19 cellular contexts compared by ENCODE assay signal in genomic region chr12:82880442-82880901, GRCh38.
DNase-seq lines count a peak whose midpoint lies in the region; ATAC-seq, FAIRE-seq and TF ChIP-seq lines count a peak whose summit lies in the region.
"Had no signal": no experiment of that assay in that cellular context is flagged by ENCODE, and none has a peak within 500 bp of the region (broad histone marks: within the 10 kb centered on the region; RNA-seq: fewer than 3 reads in every experiment).

No MANE protein-coding gene starts in this region.

- H3K9me3 Mint-ChIP-seq in osteocyte (ENCODE audit: unreplicated experiment): no peaks in the 10 kb centered on the region
- no peaks in the 10 kb centered on the region for H3K9me3 Mint-ChIP-seq in activated naive CD8-positive, alpha-beta T cell treated with anti-CD3 and anti-CD28 coated beads, Interleukin-2, amount 50 U/mL, for 24 hours
- no peaks in the 10 kb centered on the region for H3K9me3 Mint-ChIP-seq in activated CD4-positive, alpha-beta memory T cell treated with anti-CD3 and anti-CD28 coated beads for 36 hours
- H3K9me3 Mint-ChIP-seq: IgD-negative memory B cell had no signal

- H3K4me3 ChIP-seq in endothelial cell of umbilical vein (replicated peaks in 1 of 3; ENCODE audit: insufficient read depth in 1 of 3, low read depth in 1 of 3, low read length in 3 of 3): no peak overlapping the region
- H3K4me3 ChIP-seq: coronary artery, left ventricle myocardium inferior had no signal

- H3K27ac ChIP-seq in endothelial cell of umbilical vein (ENCODE audit: insufficient read depth, low read depth, low read length): no peak overlapping the region
- H3K27ac ChIP-seq: coronary artery, left ventricle myocardium inferior had no signal

- H3K36me3 Mint-ChIP-seq in osteocyte (ENCODE audit: unreplicated experiment): no peaks in the 10 kb centered on the region
- H3K36me3 Mint-ChIP-seq in activated naive CD8-positive, alpha-beta T cell treated with anti-CD3 and anti-CD28 coated beads, Interleukin-2, amount 50 U/mL, for 24 hours (ENCODE audit: low read depth): no peaks in the 10 kb centered on the region
- H3K36me3 Mint-ChIP-seq in activated CD4-positive, alpha-beta memory T cell treated with anti-CD3 and anti-CD28 coated beads for 36 hours: no peaks in the 10 kb centered on the region

- no peaks in the 10 kb centered on the region for H3K36me3 ChIP-seq in endothelial cell of umbilical vein (ENCODE audit: control insufficient read depth in 2 of 2, extremely low read depth in 1 of 2, insufficient read depth in 2 of 2, low read length in 2 of 2)
- H3K36me3 ChIP-seq: left ventricle myocardium inferior had no signal

- dilution Hi-C loops in endothelial cell of umbilical vein (cut with MboI; ENCODE audit: extremely low pct_ligation_motif_present, low sequenced_read_pairs): no loop called here

- CTCF ChIA-PET in endothelial cell of umbilical vein (lab: Charles Lee): no interaction called here
- CTCF ChIA-PET in activated CD4-positive, alpha-beta memory T cell treated with anti-CD3 and anti-CD28 coated beads for 36 hours (lab: Charles Lee): no interaction called here

- H3K4me1 ChIP-seq in endothelial cell of umbilical vein (ENCODE audit: control insufficient read depth, extremely low read depth, insufficient read depth, low read length): peaks cover 3% of the 10 kb centered on the region

- no peaks in the 10 kb centered on the region for H3K9me3 ChIP-seq in endothelial cell of umbilical vein (replicated peaks; ENCODE audit: control insufficient read depth, insufficient read depth, low read length)
- H3K9me3 ChIP-seq: left ventricle myocardium inferior had no signal

- no peaks in the 10 kb centered on the region for H3K27me3 Mint-ChIP-seq in osteocyte (ENCODE audit: unreplicated experiment)
- H3K27me3 Mint-ChIP-seq in activated naive CD8-positive, alpha-beta T cell treated with anti-CD3 and anti-CD28 coated beads, Interleukin-2, amount 50 U/mL, for 24 hours: no peaks in the 10 kb centered on the region
- H3K27me3 Mint-ChIP-seq in activated CD4-positive, alpha-beta memory T cell treated with anti-CD3 and anti-CD28 coated beads for 36 hours: no peaks in the 10 kb centered on the region
- H3K27me3 Mint-ChIP-seq: IgD-negative memory B cell had no signal

- intact Hi-C loops in endothelial cell of umbilical vein (cut with micrococcal nuclease): no loop called here
- intact Hi-C loops in activated CD4-positive, alpha-beta memory T cell treated with anti-CD3 and anti-CD28 coated beads for 36 hours (cut with micrococcal nuclease): no loop called here

- DNase-seq in H54 (ENCODE audit: insufficient read length, low spot score) (no peak), NCI-H69 (lab: John Stamatoyannopoulos, UW) (peak; percentile 58), endothelial cell of umbilical vein (ENCODE audit: low read depth, low spot score) (peak; percentile 59), osteocyte (ENCODE audit: extremely low spot score, unreplicated experiment) (no peak), AML-193 (lab: John Stamatoyannopoulos, UW) (no peak)
- no peak for DNase-seq in activated naive CD8-positive, alpha-beta T cell treated with anti-CD3 and anti-CD28 coated beads, Interleukin-2, amount 50 U/mL, for 24 hours
- DNase-seq in activated naive CD4-positive, alpha-beta T cell treated with anti-CD3 and anti-CD28 coated beads, Interleukin-2, amount 50 U/mL, for 16 hours: no peak
- DNase-seq in activated CD4-positive, alpha-beta memory T cell treated with anti-CD3 and anti-CD28 coated beads for 36 hours: no peak
- DNase-seq: activated effector memory CD4-positive, alpha-beta T cell treated with anti-CD3 and anti-CD28 coated beads, Interleukin-2, amount 50 U/mL, for 16 hours; amygdala; left ventricle myocardium inferior; NCI-H1694 treated with DMSO at 0.1 percent for 48 hours; occipital lobe; stimulated activated CD4-positive, alpha-beta T cell treated with anti-CD3 and anti-CD28 coated beads, Interleukin-4, amount 100 ng/mL, for 24 hours had no signal

- H3K79me2 ChIP-seq in endothelial cell of umbilical vein (ENCODE audit: control insufficient read depth, insufficient read depth, low read length): no peaks in the 10 kb centered on the region

- H3K27ac Mint-ChIP-seq in osteocyte (ENCODE audit: unreplicated experiment): peak overlapping the region; percentile 70
- no peak overlapping the region for H3K27ac Mint-ChIP-seq in activated naive CD8-positive, alpha-beta T cell treated with anti-CD3 and anti-CD28 coated beads, Interleukin-2, amount 50 U/mL, for 24 hours
- no peak overlapping the region for H3K27ac Mint-ChIP-seq in activated CD4-positive, alpha-beta memory T cell treated with anti-CD3 and anti-CD28 coated beads for 36 hours
- H3K27ac Mint-ChIP-seq: IgD-negative memory B cell had no signal

- no peak for TF ChIP-seq POLR2A in H54 (IDR thresholded peaks at IDR 0.05; ENCODE audit: low read depth, low read length)
- TF ChIP-seq POLR2A in endothelial cell of umbilical vein (IDR thresholded peaks at IDR 0.05; ENCODE audit: low read depth, low read length): no peak

- no peak overlapping the region for H3K9ac ChIP-seq in endothelial cell of umbilical vein (replicated peaks; ENCODE audit: extremely low read depth, insufficient read depth, low read length)

- H3K4me3 Mint-ChIP-seq in osteocyte (ENCODE audit: unreplicated experiment): peak overlapping the region; percentile 33
- no peak overlapping the region for H3K4me3 Mint-ChIP-seq in activated naive CD8-positive, alpha-beta T cell treated with anti-CD3 and anti-CD28 coated beads, Interleukin-2, amount 50 U/mL, for 24 hours
- no peak overlapping the region for H3K4me3 Mint-ChIP-seq in activated CD4-positive, alpha-beta memory T cell treated with anti-CD3 and anti-CD28 coated beads for 36 hours
- H3K4me3 Mint-ChIP-seq: IgD-negative memory B cell had no signal

- no peaks in the 10 kb centered on the region for H3K27me3 ChIP-seq in endothelial cell of umbilical vein (ENCODE audit: control insufficient read depth in 2 of 2, insufficient read depth in 2 of 2, low read length in 2 of 2)

- H4K20me1 ChIP-seq in endothelial cell of umbilical vein (replicated peaks; ENCODE audit: control insufficient read depth, extremely low read depth, insufficient read depth, low read length): no peaks in the 10 kb centered on the region

- BruUV-seq in endothelial cell of umbilical vein (replicated peaks; lab: Mats Ljungman, UMichigan): no TSS peak

- peaks cover 18% of the 10 kb centered on the region for H3K4me1 Mint-ChIP-seq in osteocyte (ENCODE audit: unreplicated experiment)
- H3K4me1 Mint-ChIP-seq in activated naive CD8-positive, alpha-beta T cell treated with anti-CD3 and anti-CD28 coated beads, Interleukin-2, amount 50 U/mL, for 24 hours: no peaks in the 10 kb centered on the region
- H3K4me1 Mint-ChIP-seq in activated CD4-positive, alpha-beta memory T cell treated with anti-CD3 and anti-CD28 coated beads for 36 hours (ENCODE audit: low read depth): no peaks in the 10 kb centered on the region

- POLR2A ChIA-PET in endothelial cell of umbilical vein (lab: Charles Lee): no interaction called here
- POLR2A ChIA-PET in activated CD4-positive, alpha-beta memory T cell treated with anti-CD3 and anti-CD28 coated beads for 36 hours (lab: Charles Lee): no interaction called here

- FAIRE-seq in H54 (lab: Jason Lieb, UNC) (peak; percentile 36), endothelial cell of umbilical vein (lab: Jason Lieb, UNC) (no peak)
- FAIRE-seq: GM18507, urothelium cell line had no signal

- no peak for ATAC-seq in activated naive CD8-positive, alpha-beta T cell treated with anti-CD3 and anti-CD28 coated beads, Interleukin-2, amount 50 U/mL, for 24 hours
- ATAC-seq: Panc1 had no signal

- H3K4me2 ChIP-seq in endothelial cell of umbilical vein (ENCODE audit: insufficient read depth, low read length): no peak overlapping the region

- no peak overlapping the region for H2AFZ ChIP-seq in endothelial cell of umbilical vein (ENCODE audit: low read depth, low read length)

- TF ChIP-seq CTCF in endothelial cell of umbilical vein (IDR thresholded peaks at IDR 0.05; ENCODE audit: extremely low read depth in 1 of 2, insufficient read depth in 1 of 2, low read depth in 1 of 2, low read length in 2 of 2) (no peak), osteocyte (IDR thresholded peaks at IDR 0.05) (no peak)

- no peaks in the 10 kb centered on the region for H3K9me1 ChIP-seq in endothelial cell of umbilical vein (replicated peaks; ENCODE audit: control insufficient read depth, extremely low read depth, insufficient read depth, low read length)

TF ChIP-seq in endothelial cell of umbilical vein, 7 proteins besides CTCF, POLR2A, EP300 and RAD21:
- no peak for TF ChIP-seq JUN (IDR thresholded peaks at IDR 0.05; ENCODE audit: borderline replicate concordance, insufficient read depth, insufficient read length, low read depth)
- TF ChIP-seq MAX (IDR thresholded peaks at IDR 0.05; ENCODE audit: insufficient read depth, insufficient read length): no peak
- TF ChIP-seq POLR2AphosphoS5 (IDR thresholded peaks at IDR 0.05; ENCODE audit: insufficient read depth, low read depth, low read length): no peak
TF ChIP-seq in endothelial cell of umbilical vein: peak in this region for 0.

Comparison
In these comparisons a context has a peak if more than half of its experiments do, and no peak if none do; other contexts are left out.
1. DNase-seq: peak in NCI-H69 (single experiment) and endothelial cell of umbilical vein (single experiment); none in H54 (single experiment), osteocyte (single experiment), AML-193 (0 of 2), activated naive CD8-positive, alpha-beta T cell treated with anti-CD3 and anti-CD28 coated beads, Interleukin-2, amount 50 U/mL, for 24 hours (single experiment), activated naive CD4-positive, alpha-beta T cell treated with anti-CD3 and anti-CD28 coated beads, Interleukin-2, amount 50 U/mL, for 16 hours (single experiment) and activated CD4-positive, alpha-beta memory T cell treated with anti-CD3 and anti-CD28 coated beads for 36 hours (single experiment).